In genomic region chrX:153106092-153106801, GRCh38 we compare ENCODE assay signal across 10 cellular contexts. TPM values are rescaled to one million over a fixed set of nuclear protein-coding genes. Genes with fewer than 3 reads are reported as not detected.
DNase-seq lines count a peak whose midpoint lies in the region; ATAC-seq, FAIRE-seq and TF ChIP-seq lines count a peak whose summit lies in the region.
"Not testable (repeated sequence)": the region's sequence is repeated elsewhere in the genome, so short reads cannot be mapped to it uniquely, and the experiment has no call there.
"Had no signal": no experiment of that assay in that cellular context is flagged by ENCODE, and none has a peak within 500 bp of the region (broad histone marks: within the 10 kb centered on the region; RNA-seq: fewer than 3 reads in every experiment).

No MANE protein-coding gene starts in this region.

- in situ Hi-C loops in HepG2 (cut with HindIII; ENCODE audit: extremely low pct_ligation_motif_present, low pct_unique_long_range_greater_than_20kb) = not testable (repeated sequence)

- not testable (repeated sequence) for H3K4me2 ChIP-seq in HepG2 (ENCODE audit: low read depth, low read length)

- not testable (repeated sequence) for TF ChIP-seq POLR2A in HepG2 (IDR thresholded peaks at IDR 0.05; ENCODE audit: insufficient read depth in 1 of 2, low read depth in 2 of 2, low read length in 2 of 2)

- FAIRE-seq in HepG2 (lab: Jason Lieb, UNC) = peak; percentile 78

- TF ChIP-seq EP300 in HepG2 (IDR thresholded peaks at IDR 0.05; ENCODE audit: low read depth in 2 of 2, low read length in 2 of 2); HepG2 (CRISPR knock-in tag; IDR thresholded peaks at IDR 0.05; ENCODE audit: borderline replicate concordance): not testable (repeated sequence)

- POLR2A ChIA-PET in CD4-positive, alpha-beta T cell (lab: Charles Lee); T-cell (lab: Charles Lee); activated CD8-positive, alpha-beta T cell treated with anti-CD3 and anti-CD28 coated beads, Interleukin-2, amount 10 ng/mL, durations not matched to agents 7 days and 5 days (lab: Charles Lee); HepG2 (lab: Yijun Ruan, JAX): not testable (repeated sequence)

- not testable (repeated sequence) for H3K9me3 Mint-ChIP-seq in CD4-positive, alpha-beta T cell; activated CD8-positive, alpha-beta T cell treated with anti-CD3 and anti-CD28 coated beads, Interleukin-2, amount 10 ng/mL, durations not matched to agents 7 days and 5 days (ENCODE audit: insufficient read depth)
- H3K9me3 Mint-ChIP-seq in T-cell = peaks cover 12 to 21% (median 14%) of the 10 kb centered on the region in 3 donors
- peaks cover 22% of the 10 kb centered on the region for H3K9me3 Mint-ChIP-seq in activated naive CD8-positive, alpha-beta T cell treated with anti-CD3 and anti-CD28 coated beads, Interleukin-2, amount 50 U/mL, for 24 hours
- peaks cover 16% of the 10 kb centered on the region for H3K9me3 Mint-ChIP-seq in stimulated activated naive CD8-positive, alpha-beta T cell treated with anti-CD3 and anti-CD28 coated beads, Interleukin-15, Interleukin-2, amounts not matched to agents 100 ng/mL and 50 ng/mL, for 24 hours

- peak overlapping the region; percentile 59 for H3K27ac Mint-ChIP-seq in CD4-positive, alpha-beta T cell
- H3K27ac Mint-ChIP-seq in T-cell = peak overlapping the region; percentile 76 to 85
- H3K27ac Mint-ChIP-seq in activated CD8-positive, alpha-beta T cell treated with anti-CD3 and anti-CD28 coated beads, Interleukin-2, amount 10 ng/mL, durations not matched to agents 7 days and 5 days = peak overlapping the region; percentile 80
- H3K27ac Mint-ChIP-seq in activated naive CD8-positive, alpha-beta T cell treated with anti-CD3 and anti-CD28 coated beads, Interleukin-2, amount 50 U/mL, for 24 hours = not testable (repeated sequence)
- H3K27ac Mint-ChIP-seq in stimulated activated naive CD8-positive, alpha-beta T cell treated with anti-CD3 and anti-CD28 coated beads, Interleukin-15, Interleukin-2, amounts not matched to agents 100 ng/mL and 50 ng/mL, for 24 hours = peak overlapping the region; percentile 58

- not testable (repeated sequence) for H2AFZ ChIP-seq in HepG2 (ENCODE audit: low read length)

- not testable (repeated sequence) for H3K79me2 ChIP-seq in HepG2 (ENCODE audit: insufficient read depth, low read length)

- H3K4me3 Mint-ChIP-seq in CD4-positive, alpha-beta T cell; activated CD8-positive, alpha-beta T cell treated with anti-CD3 and anti-CD28 coated beads, Interleukin-2, amount 10 ng/mL, durations not matched to agents 7 days and 5 days; activated naive CD8-positive, alpha-beta T cell treated with anti-CD3 and anti-CD28 coated beads, Interleukin-2, amount 50 U/mL, for 24 hours; stimulated activated naive CD8-positive, alpha-beta T cell treated with anti-CD3 and anti-CD28 coated beads, Interleukin-15, Interleukin-2, amounts not matched to agents 100 ng/mL and 50 ng/mL, for 24 hours: not testable (repeated sequence)
- peak overlapping the region in 2 of 3 donors; percentile 38 to 47 for H3K4me3 Mint-ChIP-seq in T-cell

- H3K4me1 ChIP-seq in HepG2 (ENCODE audit: insufficient read depth, low read length) = peaks cover 28% of the 10 kb centered on the region

- CTCF ChIA-PET in CD4-positive, alpha-beta T cell (lab: Charles Lee); T-cell (lab: Charles Lee); activated CD8-positive, alpha-beta T cell treated with anti-CD3 and anti-CD28 coated beads, Interleukin-2, amount 10 ng/mL, durations not matched to agents 7 days and 5 days (lab: Charles Lee); HepG2 (lab: Yijun Ruan, JAX; ENCODE audit: low intra/inter-chr PET ratio, low total read pairs): not testable (repeated sequence)

- H3K27me3 Mint-ChIP-seq in CD4-positive, alpha-beta T cell; T-cell; activated CD8-positive, alpha-beta T cell treated with anti-CD3 and anti-CD28 coated beads, Interleukin-2, amount 10 ng/mL, durations not matched to agents 7 days and 5 days (ENCODE audit: low read depth); activated naive CD8-positive, alpha-beta T cell treated with anti-CD3 and anti-CD28 coated beads, Interleukin-2, amount 50 U/mL, for 24 hours; stimulated activated naive CD8-positive, alpha-beta T cell treated with anti-CD3 and anti-CD28 coated beads, Interleukin-15, Interleukin-2, amounts not matched to agents 100 ng/mL and 50 ng/mL, for 24 hours: not testable (repeated sequence)

- TF ChIP-seq RAD21 in HepG2 (CRISPR knock-in tag; IDR thresholded peaks at IDR 0.05) = not testable (repeated sequence)

- H3K4me3 ChIP-seq in HL-60 (replicated peaks; ENCODE audit: insufficient read depth, low read length); HepG2 (replicated peaks in 1 of 3; ENCODE audit: insufficient read depth in 1 of 3, low read depth in 2 of 3, low read length in 3 of 3): not testable (repeated sequence)

- not testable (repeated sequence) for DNase-seq in CD4-positive, alpha-beta T cell; T-cell; activated CD8-positive, alpha-beta T cell treated with anti-CD3 and anti-CD28 coated beads, Interleukin-2, amount 10 ng/mL, durations not matched to agents 7 days and 5 days; activated naive CD8-positive, alpha-beta T cell treated with anti-CD3 and anti-CD28 coated beads, Interleukin-2, amount 50 U/mL, for 24 hours; HepG2 (ENCODE audit: low spot score)
- peak in 1 of 2 experiments; percentile 9 for DNase-seq in HL-60 (ENCODE audit: low read depth in 1 of 2, low spot score in 1 of 2)

- BruUV-seq in HepG2 (replicated peaks; lab: Mats Ljungman, UMichigan) = not testable (repeated sequence)

- not testable (repeated sequence) for TF ChIP-seq CTCF in CD4-positive, alpha-beta T cell (IDR thresholded peaks at IDR 0.05); HL-60 (IDR thresholded peaks at IDR 0.05; ENCODE audit: insufficient read depth, low read length); HepG2 (CRISPR knock-in tag; IDR thresholded peaks at IDR 0.05)

- not testable (repeated sequence) for H3K4me1 Mint-ChIP-seq in CD4-positive, alpha-beta T cell (ENCODE audit: low read depth); activated CD8-positive, alpha-beta T cell treated with anti-CD3 and anti-CD28 coated beads, Interleukin-2, amount 10 ng/mL, durations not matched to agents 7 days and 5 days (ENCODE audit: low read depth); activated naive CD8-positive, alpha-beta T cell treated with anti-CD3 and anti-CD28 coated beads, Interleukin-2, amount 50 U/mL, for 24 hours; stimulated activated naive CD8-positive, alpha-beta T cell treated with anti-CD3 and anti-CD28 coated beads, Interleukin-15, Interleukin-2, amounts not matched to agents 100 ng/mL and 50 ng/mL, for 24 hours (ENCODE audit: low read depth)
- peaks cover 4 to 12% (median 5%) of the 10 kb centered on the region in 3 donors for H3K4me1 Mint-ChIP-seq in T-cell

- H3K36me3 Mint-ChIP-seq in CD4-positive, alpha-beta T cell (ENCODE audit: low read depth); T-cell; activated CD8-positive, alpha-beta T cell treated with anti-CD3 and anti-CD28 coated beads, Interleukin-2, amount 10 ng/mL, durations not matched to agents 7 days and 5 days (ENCODE audit: low read depth); activated naive CD8-positive, alpha-beta T cell treated with anti-CD3 and anti-CD28 coated beads, Interleukin-2, amount 50 U/mL, for 24 hours (ENCODE audit: low read depth); stimulated activated naive CD8-positive, alpha-beta T cell treated with anti-CD3 and anti-CD28 coated beads, Interleukin-15, Interleukin-2, amounts not matched to agents 100 ng/mL and 50 ng/mL, for 24 hours (ENCODE audit: low read depth): not testable (repeated sequence)

- H3K27ac ChIP-seq in CD4-positive, alpha-beta T cell (ENCODE audit: low read depth, low read length); HepG2 (ENCODE audit: extremely low read length, insufficient read depth, low read length): not testable (repeated sequence)
- H3K27ac ChIP-seq in HL-60 (replicated peaks) = peak overlapping the region; percentile 55

- not testable (repeated sequence) for H3K36me3 ChIP-seq in HepG2 (replicated peaks in 1 of 2; ENCODE audit: control insufficient read depth in 1 of 2, insufficient read depth in 2 of 2, low read length in 2 of 2)

- H3K9me3 ChIP-seq in CD4-positive, alpha-beta T cell (ENCODE audit: control insufficient read depth, low read length); HepG2 (ENCODE audit: low read length): not testable (repeated sequence)

- peak; percentile 77 for ATAC-seq in CD4-positive, alpha-beta T cell (ENCODE audit: poor library complexity)
- ATAC-seq in GM19372 (IDR thresholded peaks at IDR 0.05; ENCODE audit: low read depth, unreplicated experiment) (peak; percentile 59), T-cell (replicated peaks in 1 of 4) (peak in 3 of 4 experiments; percentile 70 to 84 (median 70))
- peak; percentile 49 for ATAC-seq in activated CD8-positive, alpha-beta T cell treated with anti-CD3 and anti-CD28 coated beads, Interleukin-2, amount 10 ng/mL, durations not matched to agents 7 days and 5 days
- peak; percentile 36 for ATAC-seq in activated naive CD8-positive, alpha-beta T cell treated with anti-CD3 and anti-CD28 coated beads, Interleukin-2, amount 50 U/mL, for 24 hours
- not testable (repeated sequence) for ATAC-seq in HepG2

- intact Hi-C loops in CD4-positive, alpha-beta T cell (cut with DNase I, micrococcal nuclease); HepG2 (cut with micrococcal nuclease; ENCODE audit: unreplicated experiment): not testable (repeated sequence)

- H4K20me1 ChIP-seq in HepG2 (ENCODE audit: insufficient read depth, low read length) = not testable (repeated sequence)

- H3K9ac ChIP-seq in HepG2 (ENCODE audit: insufficient read depth, low read depth, low read length) = not testable (repeated sequence)

- H3K27me3 ChIP-seq in CD4-positive, alpha-beta T cell (ENCODE audit: control insufficient read depth, insufficient read depth, low read length); HL-60 (ENCODE audit: insufficient read depth, poor library complexity, severe bottlenecking); HepG2 (ENCODE audit: control insufficient read depth in 1 of 2, insufficient read depth in 2 of 2, low read length in 2 of 2): not testable (repeated sequence)

- 32% methylated on average over 2 of the region's 12 CpGs for WGBS in HepG2 (ENCODE audit: low lambda C conversion rate)

RNA-seq across cellular contexts. Expression of gene PNMA6A, which starts 34.0 kb away (rescaled TPM):
- total RNA-seq in CD4-positive, alpha-beta T cell = under 1 TPM; 0.25 to 0.38 TPM
- total RNA-seq in T-cell = under 1 TPM; 0.33 to 0.54 (median 0.47) TPM
- total RNA-seq in activated CD8-positive, alpha-beta T cell treated with anti-CD3 and anti-CD28 coated beads, Interleukin-2, amount 10 ng/mL, durations not matched to agents 7 days and 5 days = under 1 TPM; 0.10 to 0.24 TPM
- total RNA-seq in HepG2 (2016; rRNA removed; fragmentation: Illumina TruSeq; extraction: Trizol) = 0.08 and 0.11 TPM in 2 replicates
- not detected in 2 replicates for total RNA-seq in HepG2 (2016; cell fraction: cytosol; rRNA removed; fragmentation: Illumina TruSeq; extraction: Trizol; ENCODE audit: low read depth)
- total RNA-seq in HepG2 (2016; cell fraction: insoluble cytoplasmic fraction; rRNA removed; fragmentation: Illumina TruSeq; extraction: Trizol) = 0.15 TPM in 1 of 2 replicates, not detected in the other
- not detected in 2 replicates for total RNA-seq in HepG2 (2016; cell fraction: membrane; rRNA removed; fragmentation: Illumina TruSeq; extraction: Trizol)
- not detected in 2 replicates for total RNA-seq in HepG2 (2016; cell fraction: nucleus; rRNA removed; fragmentation: Illumina TruSeq; extraction: Trizol)
- polyA plus RNA-seq in HepG2 (2011; rRNA removed) = 0.66 and 1.1 TPM in 2 replicates
- polyA plus RNA-seq in HepG2 (2011; cell fraction: cytosol; rRNA removed) = 0.72 and 0.90 TPM in 2 replicates
- 4.1 and 4.9 TPM in 2 replicates for polyA plus RNA-seq in HepG2 (2011; cell fraction: nucleus; rRNA removed)
- polyA plus RNA-seq in HepG2 (2012) = 0.72 and 0.75 TPM in 2 replicates
- not detected in 2 replicates for polyA plus RNA-seq in HepG2 (2016; cell fraction: cytosol; fragmentation: Illumina TruSeq; extraction: Trizol; ENCODE audit: low read depth)
- polyA plus RNA-seq in HepG2 (2016; cell fraction: insoluble cytoplasmic fraction; fragmentation: Illumina TruSeq; extraction: Trizol; ENCODE audit: low read depth) = 0.20 TPM in 1 of 2 replicates, not detected in the other
- polyA plus RNA-seq in HepG2 (2016; cell fraction: membrane; fragmentation: Illumina TruSeq; extraction: Trizol; ENCODE audit: low read depth) = 0.09 and 0.10 TPM in 2 replicates
- polyA plus RNA-seq in HepG2 (2016; cell fraction: nucleus; fragmentation: Illumina TruSeq; extraction: Trizol; ENCODE audit: insufficient read depth, low read depth) = 0.20 TPM in 1 of 2 replicates, not detected in the other
- polyA minus RNA-seq in HepG2 (2011; rRNA and poly(A)+ RNA removed; ENCODE audit: low replicate concordance) = 0.90 TPM in 1 of 2 replicates, not detected in the other
- polyA minus RNA-seq in HepG2 (2011; cell fraction: cytosol; rRNA and poly(A)+ RNA removed) = 0.40 and 0.44 TPM in 2 replicates
- 0.64 and 1.2 TPM in 2 replicates for polyA minus RNA-seq in HepG2 (2011; cell fraction: nucleus; rRNA and poly(A)+ RNA removed)

RNA-seq across cellular contexts. Expression of gene PNMA3, which starts 50.0 kb away (rescaled TPM):
- 1 to 10 TPM; 2.5 to 2.6 TPM for total RNA-seq in CD4-positive, alpha-beta T cell
- total RNA-seq in T-cell = 10 to 100 TPM in 1 of 5 donors, 1 to 10 TPM in 4; 4.6 to 15.2 (median 9.9) TPM
- total RNA-seq in activated CD8-positive, alpha-beta T cell treated with anti-CD3 and anti-CD28 coated beads, Interleukin-2, amount 10 ng/mL, durations not matched to agents 7 days and 5 days = 1 to 10 TPM; 1.1 to 1.2 TPM
- total RNA-seq in HepG2 (2016; rRNA removed; fragmentation: Illumina TruSeq; extraction: Trizol) = not detected in 2 replicates
- not detected in 2 replicates for total RNA-seq in HepG2 (2016; cell fraction: cytosol; rRNA removed; fragmentation: Illumina TruSeq; extraction: Trizol; ENCODE audit: low read depth)
- total RNA-seq in HepG2 (2016; cell fraction: insoluble cytoplasmic fraction; rRNA removed; fragmentation: Illumina TruSeq; extraction: Trizol) = not detected in 2 replicates
- total RNA-seq in HepG2 (2016; cell fraction: membrane; rRNA removed; fragmentation: Illumina TruSeq; extraction: Trizol) = not detected in 2 replicates
- total RNA-seq in HepG2 (2016; cell fraction: nucleus; rRNA removed; fragmentation: Illumina TruSeq; extraction: Trizol) = not detected in 2 replicates
- polyA plus RNA-seq in HepG2 (2011; rRNA removed) = not detected in 2 replicates
- 0.03 TPM in 1 of 2 replicates, not detected in the other for polyA plus RNA-seq in HepG2 (2011; cell fraction: cytosol; rRNA removed)
- 0.21 and 0.32 TPM in 2 replicates for polyA plus RNA-seq in HepG2 (2011; cell fraction: nucleus; rRNA removed)
- polyA plus RNA-seq in HepG2 (2012) = 0.07 TPM in 1 of 2 replicates, not detected in the other
- not detected in 2 replicates for polyA plus RNA-seq in HepG2 (2016; cell fraction: cytosol; fragmentation: Illumina TruSeq; extraction: Trizol; ENCODE audit: low read depth)
- polyA plus RNA-seq in HepG2 (2016; cell fraction: insoluble cytoplasmic fraction; fragmentation: Illumina TruSeq; extraction: Trizol; ENCODE audit: low read depth) = not detected in 2 replicates
- not detected in 2 replicates for polyA plus RNA-seq in HepG2 (2016; cell fraction: membrane; fragmentation: Illumina TruSeq; extraction: Trizol; ENCODE audit: low read depth)
- not detected in 2 replicates for polyA plus RNA-seq in HepG2 (2016; cell fraction: nucleus; fragmentation: Illumina TruSeq; extraction: Trizol; ENCODE audit: insufficient read depth, low read depth)
- polyA minus RNA-seq in HepG2 (2011; rRNA and poly(A)+ RNA removed; ENCODE audit: low replicate concordance) = not detected in 2 replicates
- polyA minus RNA-seq in HepG2 (2011; cell fraction: cytosol; rRNA and poly(A)+ RNA removed) = not detected in 2 replicates
- polyA minus RNA-seq in HepG2 (2011; cell fraction: nucleus; rRNA and poly(A)+ RNA removed) = not detected in 2 replicates
- total RNA-seq: IMR-90, osteoblast had no signal
